In genomic region chr14:85252011-85252410, GRCh38 we compare ENCODE assay signal across 20 cellular contexts.
DNase-seq lines count a peak whose midpoint lies in the region; ATAC-seq, FAIRE-seq and TF ChIP-seq lines count a peak whose summit lies in the region.
"Had no signal": no experiment of that assay in that cellular context is flagged by ENCODE, and none has a peak within 500 bp of the region (broad histone marks: within the 10 kb centered on the region; RNA-seq: fewer than 3 reads in every experiment).

No MANE protein-coding gene starts in this region.

- H3K9me3 ChIP-seq in astrocyte (ENCODE audit: insufficient read depth, low read depth, low read length), result no peaks in the 10 kb centered on the region
- H3K9me3 ChIP-seq: right lobe of liver had no signal

- H3K27ac ChIP-seq in astrocyte (ENCODE audit: low read depth, low read length), result no peak overlapping the region
- H3K27ac ChIP-seq: PC-9, right lobe of liver had no signal

- H2AFZ ChIP-seq in astrocyte (ENCODE audit: low read depth, low read length), result no peak overlapping the region
- H2AFZ ChIP-seq: PC-9 had no signal

- H3K79me2 ChIP-seq in astrocyte (ENCODE audit: insufficient read depth, low read length), result no peaks in the 10 kb centered on the region

- H3K4me1 ChIP-seq in astrocyte (ENCODE audit: insufficient read depth, low read length), result no peaks in the 10 kb centered on the region
- H3K4me1 ChIP-seq: right lobe of liver had no signal

- H3K9ac ChIP-seq in astrocyte (ENCODE audit: low read length), result no peak overlapping the region

- no peak overlapping the region for H3K4me2 ChIP-seq in astrocyte (ENCODE audit: low read length)
- H3K4me2 ChIP-seq: PC-9 had no signal

- TF ChIP-seq CTCF in astrocyte (IDR thresholded peaks at IDR 0.05; ENCODE audit: insufficient read depth, low read depth, low read length) (no peak), fibroblast of the aortic adventitia (IDR thresholded peaks at IDR 0.05; ENCODE audit: insufficient read depth, low read length) (no peak)

- H3K36me3 ChIP-seq in astrocyte (ENCODE audit: insufficient read depth, low read length), result no peaks in the 10 kb centered on the region
- H3K36me3 ChIP-seq: right lobe of liver had no signal

- H3K27me3 ChIP-seq in astrocyte (ENCODE audit: insufficient read depth, low read length), result no peaks in the 10 kb centered on the region
- H3K27me3 ChIP-seq: right lobe of liver had no signal

- H3K27ac Mint-ChIP-seq in astrocyte (ENCODE audit: unreplicated experiment), result no peak overlapping the region
- H3K27ac Mint-ChIP-seq: activated CD8-positive, alpha-beta memory T cell treated with anti-CD3 and anti-CD28 coated beads, Interleukin-2, amount 10 ng/mL, durations not matched to agents 7 days and 5 days; CD8-positive, alpha-beta memory T cell; type B pancreatic cell had no signal

- no peaks in the 10 kb centered on the region for H3K9me3 Mint-ChIP-seq in astrocyte (ENCODE audit: unreplicated experiment)

- H3K4me1 Mint-ChIP-seq in astrocyte (ENCODE audit: low read depth, unreplicated experiment), result peaks cover 3% of the 10 kb centered on the region
- H3K4me1 Mint-ChIP-seq: activated CD8-positive, alpha-beta memory T cell treated with anti-CD3 and anti-CD28 coated beads, Interleukin-2, amount 10 ng/mL, durations not matched to agents 7 days and 5 days; CD8-positive, alpha-beta memory T cell had no signal

- no peaks in the 10 kb centered on the region for H4K20me1 ChIP-seq in astrocyte (ENCODE audit: insufficient read depth, low read length)

- DNase-seq in A172 (ENCODE audit: low spot score) (peak; percentile 21), HS-5 (ENCODE audit: low read depth) (peak; percentile 84), astrocyte (ENCODE audit: low read depth) (peak; percentile 60), fibroblast of the aortic adventitia (ENCODE audit: low read depth) (peak; percentile 70), germinal center (ENCODE audit: low spot score) (no peak), NCI-H1417 treated with DMSO at 0.1 percent for 48 hours (lab: John Stamatoyannopoulos, UW) (no peak)
- no peak for DNase-seq in NK-92 treated with Interleukin-12 subunit alpha and Interleukin-12 subunit beta, amount 100 ng/mL, for 24 hours (lab: John Stamatoyannopoulos, UW)
- DNase-seq: activated CD4-positive, CD25-positive, alpha-beta regulatory T cell; activated CD8-positive, alpha-beta memory T cell treated with anti-CD3 and anti-CD28 coated beads, Interleukin-2, amount 10 ng/mL, durations not matched to agents 7 days and 5 days; activated naive CD4-positive, alpha-beta T cell; CD8-positive, alpha-beta memory T cell; central memory CD4-positive, alpha-beta T cell; NCI-H1105 treated with DMSO at 0.1 percent for 48 hours; right lobe of liver; stimulated activated CD4-positive, alpha-beta T cell treated with anti-CD3 and anti-CD28 coated beads, Interleukin-2, amount 100 ng/mL, for 48 hours had no signal

- FAIRE-seq in astrocyte (lab: Jason Lieb, UNC), result no peak
- FAIRE-seq: A204.1 had no signal

- H3K4me3 Mint-ChIP-seq in astrocyte (ENCODE audit: unreplicated experiment), result no peak overlapping the region
- H3K4me3 Mint-ChIP-seq: activated CD8-positive, alpha-beta memory T cell treated with anti-CD3 and anti-CD28 coated beads, Interleukin-2, amount 10 ng/mL, durations not matched to agents 7 days and 5 days; CD8-positive, alpha-beta memory T cell; neural crest cell; type B pancreatic cell had no signal

- H3K27me3 Mint-ChIP-seq in astrocyte (ENCODE audit: low read depth, unreplicated experiment), result no peaks in the 10 kb centered on the region
- H3K27me3 Mint-ChIP-seq: activated CD8-positive, alpha-beta memory T cell treated with anti-CD3 and anti-CD28 coated beads, Interleukin-2, amount 10 ng/mL, durations not matched to agents 7 days and 5 days; type B pancreatic cell had no signal

- ATAC-seq in GM21423 (IDR thresholded peaks at IDR 0.05; ENCODE audit: unreplicated experiment), result no peak
- ATAC-seq: activated CD8-positive, alpha-beta memory T cell treated with anti-CD3 and anti-CD28 coated beads, Interleukin-2, amount 10 ng/mL, durations not matched to agents 7 days and 5 days; right lobe of liver had no signal

- H3K36me3 Mint-ChIP-seq in astrocyte (ENCODE audit: low read depth, unreplicated experiment), result no peaks in the 10 kb centered on the region
- H3K36me3 Mint-ChIP-seq: activated CD8-positive, alpha-beta memory T cell treated with anti-CD3 and anti-CD28 coated beads, Interleukin-2, amount 10 ng/mL, durations not matched to agents 7 days and 5 days; CD8-positive, alpha-beta memory T cell; type B pancreatic cell had no signal

- H3K4me3 ChIP-seq in astrocyte (ENCODE audit: insufficient read depth, low read depth, low read length) (no peak overlapping the region), fibroblast of the aortic adventitia (ENCODE audit: low read depth, low read length) (no peak overlapping the region)
- H3K4me3 ChIP-seq: PC-9, right lobe of liver had no signal

Comparison
In these comparisons a context has a peak if more than half of its experiments do, and no peak if none do; other contexts are left out.
1. DNase-seq: peak in A172 (single experiment), HS-5 (single experiment), astrocyte (single experiment) and fibroblast of the aortic adventitia (single experiment); none in NK-92 treated with Interleukin-12 subunit alpha and Interleukin-12 subunit beta, amount 100 ng/mL, for 24 hours (single experiment), germinal center (single experiment) and NCI-H1417 treated with DMSO at 0.1 percent for 48 hours (single experiment).